In the genomic region with DNA sequence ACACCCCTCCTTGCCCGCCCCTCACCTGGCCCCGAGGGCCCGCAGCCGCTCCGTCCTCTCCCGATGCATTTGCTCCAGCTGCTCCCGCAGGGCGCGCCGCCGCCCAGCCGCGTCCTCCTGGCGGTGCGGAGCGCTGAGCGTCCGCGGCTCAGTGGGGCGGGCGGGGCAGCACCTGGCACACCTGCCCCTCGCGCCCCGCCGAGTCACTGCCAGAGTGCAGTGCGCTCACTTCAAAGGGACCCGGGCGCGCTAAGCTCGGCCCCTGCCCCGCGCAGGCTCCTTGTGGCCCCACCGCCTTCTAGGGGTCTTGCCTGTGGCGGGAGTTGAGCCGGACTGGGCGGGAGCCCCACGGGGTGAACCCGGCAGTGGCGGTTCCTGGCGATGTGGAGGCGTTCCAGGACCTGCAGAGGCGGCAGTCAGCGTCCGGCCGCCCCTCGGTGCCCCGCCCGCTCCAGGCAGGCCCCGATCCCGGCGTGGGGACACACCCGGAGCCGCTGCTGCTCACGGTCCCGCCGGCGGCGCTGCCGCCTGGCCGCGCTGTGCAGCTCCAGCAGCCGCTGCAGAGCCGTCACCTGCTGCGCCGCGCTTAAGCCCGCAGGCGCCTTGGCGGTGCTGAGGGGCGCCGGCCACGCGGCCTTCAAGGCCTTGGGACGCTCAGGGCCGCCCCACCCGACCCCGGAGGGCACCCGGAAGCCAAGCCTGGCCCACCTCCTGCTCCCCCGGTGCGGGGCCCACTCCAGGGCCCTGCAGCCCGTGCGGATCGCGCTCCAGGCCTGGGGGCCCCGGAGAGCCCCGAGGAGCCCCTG, we compare ENCODE assay signal across 8 cellular contexts. TPM values are rescaled to one million over a fixed set of nuclear protein-coding genes. Genes with fewer than 3 reads are reported as not detected.
DNase-seq lines count a peak whose midpoint lies in the region; ATAC-seq, FAIRE-seq and TF ChIP-seq lines count a peak whose summit lies in the region.

No MANE protein-coding gene starts in this region.

- dilution Hi-C loops in keratinocyte (cut with MboI; ENCODE audit: extremely low pct_ligation_motif_present, low sequenced_read_pairs) = no loop called here

- peak; percentile 77 for DNase-seq in AG08396 (ENCODE audit: low spot score)
- peak in 26 of 34 experiments; percentile 4 to 57 (median 31) for DNase-seq in T-cell
- DNase-seq in breast epithelium (ENCODE audit: low spot score in 2 of 2) = no peak
- no peak for DNase-seq in keratinocyte (ENCODE audit: low read depth, low spot score)
- DNase-seq in stimulated activated CD4-positive, alpha-beta T cell treated with anti-CD3 and anti-CD28 coated beads, Interleukin-1b, Interleukin-23, amount 100 ng/mL, for 48 hours = peak; percentile 27
- DNase-seq in NCI-H187 treated with DMSO at 0.1 percent for 48 hours (lab: John Stamatoyannopoulos, UW) = no peak

- peaks cover 4% of the 10 kb centered on the region for H3K9me1 ChIP-seq in keratinocyte (ENCODE audit: control insufficient read depth, extremely low read depth, insufficient read depth, low read length)

- peaks cover 19 to 29% (median 22%) of the 10 kb centered on the region in 3 donors for H3K4me1 Mint-ChIP-seq in T-cell

- ATAC-seq in GM18858 (IDR thresholded peaks at IDR 0.05; ENCODE audit: unreplicated experiment) = peak; percentile 45
- ATAC-seq in HG03342 (IDR thresholded peaks at IDR 0.05; ENCODE audit: unreplicated experiment) = peak; percentile 75
- ATAC-seq in T-cell (replicated peaks in 1 of 4) = peak; percentile 79 to 88 (median 86)

- peaks cover 13% of the 10 kb centered on the region for H3K36me3 Mint-ChIP-seq in T-cell

- H3K4me3 Mint-ChIP-seq in T-cell = peak overlapping the region; percentile 56 to 86 (median 65)

- H3K9me3 ChIP-seq in breast epithelium (no peaks in the 10 kb centered on the region), keratinocyte (ENCODE audit: control insufficient read depth, low read depth, low read length) (no peaks in the 10 kb centered on the region)

- peak in 1 of 3 donors; percentile 7 for TF ChIP-seq CTCF in breast epithelium (IDR thresholded peaks at IDR 0.05)
- TF ChIP-seq CTCF in keratinocyte (optimal IDR thresholded peaks at IDR 0.05 in 1 of 3, IDR thresholded peaks at IDR 0.05 in 1 of 3, conservative IDR thresholded peaks at IDR 0.05 in 1 of 3; ENCODE audit: extremely low read depth in 1 of 3, insufficient read depth in 2 of 3, low read length in 3 of 3) = peak in 2 of 3 experiments; percentile 11 to 25

- TF ChIP-seq POLR2A in breast epithelium (IDR thresholded peaks at IDR 0.05) = no peak

- no peak overlapping the region for H3K27ac Mint-ChIP-seq in T-cell

- H3K36me3 ChIP-seq in breast epithelium (no peaks in the 10 kb centered on the region), keratinocyte (ENCODE audit: control insufficient read depth in 2 of 2, extremely low read depth in 1 of 2, insufficient read depth in 2 of 2, low read length in 2 of 2) (peaks cover 10 to 16% of the 10 kb centered on the region in 2 experiments)

- no peaks in the 10 kb centered on the region for H3K27me3 ChIP-seq in breast epithelium
- H3K27me3 ChIP-seq in keratinocyte (ENCODE audit: control insufficient read depth, extremely low read depth, insufficient read depth, low read length) = peaks cover 9% of the 10 kb centered on the region

- peak overlapping the region; percentile 22 for H2AFZ ChIP-seq in keratinocyte (ENCODE audit: control insufficient read depth, low read length)

- peaks cover 7% of the 10 kb centered on the region for H4K20me1 ChIP-seq in keratinocyte (ENCODE audit: control insufficient read depth, extremely low read depth, insufficient read depth, low read length)

- intact Hi-C loops in breast epithelium (cut with DNase I; ENCODE audit: low total_unique reads) = no loop called here

- H3K4me2 ChIP-seq in keratinocyte (ENCODE audit: control insufficient read depth, extremely low read depth, insufficient read depth, low read depth, low read length) = peak overlapping the region; percentile 80

- H3K27ac ChIP-seq in breast epithelium = no peak overlapping the region
- no peak overlapping the region for H3K27ac ChIP-seq in keratinocyte (ENCODE audit: control insufficient read depth, insufficient read depth, low read length)

- CTCF ChIA-PET in T-cell (lab: Charles Lee) = no interaction called here

- no peak for FAIRE-seq in keratinocyte (lab: Jason Lieb, UNC)

- H3K27me3 Mint-ChIP-seq in T-cell = peaks cover 0 to 7% of the 10 kb centered on the region in 2 donors

- POLR2A ChIA-PET in T-cell (lab: Charles Lee) = no interaction called here

- H3K4me3 ChIP-seq in breast epithelium (peak overlapping the region; percentile 52 to 74 (median 62)), keratinocyte (ENCODE audit: control insufficient read depth in 2 of 3, extremely low read depth in 1 of 3, insufficient read depth in 2 of 3, low read depth in 1 of 3, low read length in 3 of 3) (peak overlapping the region; percentile 12 to 61 (median 42))

- H3K4me1 ChIP-seq in breast epithelium (no peaks in the 10 kb centered on the region), keratinocyte (ENCODE audit: control insufficient read depth, extremely low read depth, insufficient read depth, low read length) (peaks cover 33% of the 10 kb centered on the region)

- peaks cover 16% of the 10 kb centered on the region for H3K79me2 ChIP-seq in keratinocyte (ENCODE audit: control insufficient read depth, insufficient read depth, low read length)

- H3K9me3 Mint-ChIP-seq in T-cell = no peaks in the 10 kb centered on the region

- H3K9ac ChIP-seq in keratinocyte (ENCODE audit: control insufficient read depth, extremely low read depth, insufficient read depth, low read length) = peak overlapping the region; percentile 33

RNA-seq across cellular contexts. Expression of a gene that starts 6.7 kb away (rescaled TPM):
- total RNA-seq in T-cell (10 to 100 TPM; 62.6 to 78.1 (median 75.5) TPM), breast epithelium (100 to 1,000 TPM; 117 to 174 (median 127) TPM)
- 263 to 429 TPM (median 268 TPM) in 3 replicates for polyA plus RNA-seq in keratinocyte
- polyA plus RNA-seq in keratinocyte (2011; ENCODE audit: low read depth) = 107 TPM
- polyA plus RNA-seq in keratinocyte (2011; cell fraction: cytosol; rRNA removed) = 342 and 421 TPM in 2 replicates
- polyA plus RNA-seq in keratinocyte (2011; cell fraction: nucleus; rRNA removed) = 115 and 151 TPM in 2 replicates
- 283 and 576 TPM in 2 replicates for polyA plus RNA-seq in keratinocyte (2012; ENCODE audit: low replicate concordance)
- polyA minus RNA-seq in keratinocyte = 59.0 to 128 TPM (median 113 TPM) in 3 replicates
- polyA minus RNA-seq in keratinocyte (2011; cell fraction: cytosol; rRNA and poly(A)+ RNA removed) = 125 TPM
- 20.6 and 23.4 TPM in 2 replicates for polyA minus RNA-seq in keratinocyte (2011; cell fraction: nucleus; rRNA and poly(A)+ RNA removed)

RNA-seq across cellular contexts. Expression of a gene that starts 39.1 kb away (rescaled TPM):
- total RNA-seq in T-cell (under 1 TPM; 0.05 to 0.93 (median 0.38) TPM), breast epithelium (1 to 10 TPM; 5.1 to 7.5 (median 6.0) TPM)
- polyA plus RNA-seq in keratinocyte = 0.03 to 0.15 TPM (median 0.06 TPM) in 3 replicates
- 0.20 TPM for polyA plus RNA-seq in keratinocyte (2011; ENCODE audit: low read depth)
- 0.07 and 0.17 TPM in 2 replicates for polyA plus RNA-seq in keratinocyte (2011; cell fraction: cytosol; rRNA removed)
- 0.33 and 0.43 TPM in 2 replicates for polyA plus RNA-seq in keratinocyte (2011; cell fraction: nucleus; rRNA removed)
- polyA plus RNA-seq in keratinocyte (2012; ENCODE audit: low replicate concordance) = 0.46 and 0.71 TPM in 2 replicates
- polyA minus RNA-seq in keratinocyte = 0.26 to 2.0 TPM (median 0.33 TPM) in 3 replicates
- polyA minus RNA-seq in keratinocyte (2011; cell fraction: cytosol; rRNA and poly(A)+ RNA removed) = 1.2 TPM
- 1.6 and 1.8 TPM in 2 replicates for polyA minus RNA-seq in keratinocyte (2011; cell fraction: nucleus; rRNA and poly(A)+ RNA removed)

RNA-seq across cellular contexts. Expression of a gene that starts 41.2 kb away (rescaled TPM):
- total RNA-seq in T-cell (under 1 TPM; 0.20 to 0.92 (median 0.53) TPM), breast epithelium (1 to 10 TPM in 1 of 3 donors, under 1 TPM in 2; 0.33 to 2.2 (median 0.88) TPM)
- 0.03 to 0.17 TPM in 2 of 3 replicates, not detected in the other for polyA plus RNA-seq in keratinocyte
- polyA plus RNA-seq in keratinocyte (2011; ENCODE audit: low read depth) = not detected
- polyA plus RNA-seq in keratinocyte (2011; cell fraction: cytosol; rRNA removed) = 0.04 and 0.08 TPM in 2 replicates
- 0.25 and 0.28 TPM in 2 replicates for polyA plus RNA-seq in keratinocyte (2011; cell fraction: nucleus; rRNA removed)
- polyA plus RNA-seq in keratinocyte (2012; ENCODE audit: low replicate concordance) = 0.14 and 0.17 TPM in 2 replicates
- polyA minus RNA-seq in keratinocyte = 0.13 TPM in 1 of 3 replicates, not detected in the others
- polyA minus RNA-seq in keratinocyte (2011; cell fraction: cytosol; rRNA and poly(A)+ RNA removed) = not detected
- polyA minus RNA-seq in keratinocyte (2011; cell fraction: nucleus; rRNA and poly(A)+ RNA removed) = not detected in 2 replicates

Comparison
In these comparisons a context has a peak if more than half of its experiments do, and no peak if none do; other contexts are left out.
1. DNase-seq: peak in AG08396 (single experiment), T-cell (26 of 34) and stimulated activated CD4-positive, alpha-beta T cell treated with anti-CD3 and anti-CD28 coated beads, Interleukin-1b, Interleukin-23, amount 100 ng/mL, for 48 hours (single experiment); none in breast epithelium (0 of 2), keratinocyte (single experiment) and NCI-H187 treated with DMSO at 0.1 percent for 48 hours (single experiment).
2. Peak in every context shown above with its lines, with median percentiles within 50 percentile points of each other: ATAC-seq.